ENCODE assay signal across 21 cellular contexts in genomic region chr11:57704932-57705331, GRCh38. TPM values are rescaled to one million over a fixed set of nuclear protein-coding genes. Genes with fewer than 3 reads are reported as not detected.
DNase-seq lines count a peak whose midpoint lies in the region; ATAC-seq, FAIRE-seq and TF ChIP-seq lines count a peak whose summit lies in the region.
"Had no signal": no experiment of that assay in that cellular context is flagged by ENCODE, and none has a peak within 500 bp of the region (broad histone marks: within the 10 kb centered on the region; RNA-seq: fewer than 3 reads in every experiment).

No MANE protein-coding gene starts in this region.

- H3F3A ChIP-seq in PC-3 (ENCODE audit: low read length, unreplicated experiment) (peaks cover 4% of the 10 kb centered on the region), GM23248 (ENCODE audit: insufficient read depth) (peaks cover 42% of the 10 kb centered on the region)

- H3K23me2 ChIP-seq in H1 (ENCODE audit: low read depth, low read length) = no peaks in the 10 kb centered on the region; the same call in 1 of the 2 replicates

- H3K4me2 ChIP-seq in PC-3 (ENCODE audit: low read length) (no peak overlapping the region), H1 (ENCODE audit: insufficient read depth in 1 of 2, low read depth in 2 of 2, low read length in 2 of 2) (no peak overlapping the region), GM23248 (ENCODE audit: unreplicated experiment) (no peak overlapping the region)

- H2AFZ ChIP-seq in PC-3 (ENCODE audit: low read length) (no peak overlapping the region), H1 (ENCODE audit: low read length) (no peak overlapping the region), GM23248 (no peak overlapping the region)

- no peak for TF ChIP-seq RAD21 in H1 (IDR thresholded peaks at IDR 0.05 in 1 of 2, conservative IDR thresholded peaks at IDR 0.05 in 1 of 2; ENCODE audit: low read depth in 2 of 2, low read length in 2 of 2)

- H4K8ac ChIP-seq in H1 (ENCODE audit: extremely low read depth, insufficient read depth, low read length) = 0 out of 2 replicates have a peak overlapping the region, but pooled peaks have one; percentile 11

- no peak overlapping the region for H3K9ac ChIP-seq in PC-3 (ENCODE audit: low read length)
- H3K9ac ChIP-seq in H1 (replicated peaks in 1 of 4; ENCODE audit: extremely low read depth in 1 of 4, low read depth in 3 of 4, low read length in 3 of 4) = no peak overlapping the region
- H3K9ac ChIP-seq in GM23248 = no peak overlapping the region

- H4K20me1 ChIP-seq in PC-3 (ENCODE audit: low read length) = 0 out of 2 replicates have a peak, but pooled peaks cover 3% of the 10 kb centered on the region
- no peaks in the 10 kb centered on the region for H4K20me1 ChIP-seq in H1 (replicated peaks in 1 of 2; ENCODE audit: control insufficient read depth in 1 of 2, insufficient read depth in 2 of 2, low read length in 2 of 2)
- no peaks in the 10 kb centered on the region for H4K20me1 ChIP-seq in GM23248 (ENCODE audit: insufficient read depth)

- no peak overlapping the region for H3K23ac ChIP-seq in H1 (ENCODE audit: insufficient read length)

- CTCF ChIA-PET in activated naive CD4-positive, alpha-beta T cell treated with anti-CD3 and anti-CD28 coated beads for 36 hours (lab: Charles Lee) = interaction anchor here (1.1 kb wide), 1 partner anchor 23 kb away, joined by 3 read pairs; no protein-coding TSS in a partner anchor
- CTCF ChIA-PET in PC-3 (lab: Charles Lee) = no interaction called here
- CTCF ChIA-PET in H1 (lab: Charles Lee; ENCODE audit: partially characterized antibody) = interaction anchor here (1.0 to 1.4 kb wide), 3 partner anchors 326 to 1453 kb away, joined by 3 to 5 read pairs (median 3); no protein-coding TSS in a partner anchor

- intact Hi-C loops in activated naive CD4-positive, alpha-beta T cell treated with anti-CD3 and anti-CD28 coated beads for 36 hours (cut with micrococcal nuclease) = no loop called here
- intact Hi-C loops in PC-3 (cut with micrococcal nuclease) = no loop called here

- FAIRE-seq in H1 (lab: Jason Lieb, UNC) = no peak
- FAIRE-seq: HTR-8/SVneo had no signal

- H3K36me3 ChIP-seq in PC-3 (ENCODE audit: low read depth, low read length) (peaks cover 43% of the 10 kb centered on the region), H1 (ENCODE audit: control insufficient read depth in 2 of 4, insufficient read depth in 4 of 4, low read length in 3 of 4) (peaks cover 13 to 37% (median 26%) of the 10 kb centered on the region in 4 experiments), GM23248 (ENCODE audit: low read depth) (peaks cover 36% of the 10 kb centered on the region)

- no peak overlapping the region for H3K56ac ChIP-seq in H1 (replicated peaks; ENCODE audit: insufficient read length, low read depth, low read length)

- no peak overlapping the region for H2BK12ac ChIP-seq in H1 (ENCODE audit: low read depth, low read length)

- no peak overlapping the region for H4K91ac ChIP-seq in H1 (replicated peaks; ENCODE audit: insufficient read length, low read length)

- in situ Hi-C loops in GM23248 (cut with MboI) = no loop called here

- no peaks in the 10 kb centered on the region for H3K9me3 Mint-ChIP-seq in activated naive CD4-positive, alpha-beta T cell treated with anti-CD3 and anti-CD28 coated beads, Interleukin-2, amount 50 U/mL, for 72 hours
- no peaks in the 10 kb centered on the region for H3K9me3 Mint-ChIP-seq in activated naive CD4-positive, alpha-beta T cell treated with anti-CD3 and anti-CD28 coated beads for 36 hours
- no peaks in the 10 kb centered on the region for H3K9me3 Mint-ChIP-seq in stimulated activated memory B cell treated with anti-CD40 and anti-IgM and Interleukin-4, amounts not matched to agents 10 μg/mL and 1 μg/mL and 100 μg/mL, for 72 hours

- TSS peak; percentile 8 for BruUV-seq in PC-3 (replicated peaks; lab: Mats Ljungman, UMichigan)

- TF ChIP-seq CTCF in PC-3 (conservative IDR thresholded peaks at IDR 0.05; ENCODE audit: low read depth, low read length) = no peak
- TF ChIP-seq CTCF in H1 (IDR thresholded peaks at IDR 0.05; ENCODE audit: control extremely low read depth in 1 of 3, insufficient read depth in 1 of 3, low read depth in 1 of 3, low read length in 3 of 3) = no peak

- no peak overlapping the region for H3K4me3 Mint-ChIP-seq in activated naive CD4-positive, alpha-beta T cell treated with anti-CD3 and anti-CD28 coated beads for 36 hours
- H3K4me3 Mint-ChIP-seq in stimulated activated memory B cell treated with anti-CD40 and anti-IgM and Interleukin-4, amounts not matched to agents 10 μg/mL and 1 μg/mL and 100 μg/mL, for 72 hours = no peak overlapping the region

- TF ChIP-seq EP300 in H1 (IDR thresholded peaks at IDR 0.05; ENCODE audit: borderline replicate concordance in 1 of 2, low read depth in 2 of 2, low read length in 2 of 2) = no peak

- H3K27ac ChIP-seq in PC-3 (ENCODE audit: low read length) (no peak overlapping the region), H1 (ENCODE audit: low read depth, low read length) (no peak overlapping the region), GM23248 (no peak overlapping the region)
- H3K27ac ChIP-seq: HL-60, SJCRH30 had no signal

- H2BK20ac ChIP-seq in H1 (ENCODE audit: low read length) = no peak overlapping the region

- H3K9me3 ChIP-seq in PC-3 (ENCODE audit: low read length) = no peaks in the 10 kb centered on the region
- H3K9me3 ChIP-seq in H1 (ENCODE audit: insufficient read depth in 2 of 2, low read depth in 1 of 2, low read length in 1 of 2) = no peaks in the 10 kb centered on the region
- no peaks in the 10 kb centered on the region for H3K9me3 ChIP-seq in GM23248 (ENCODE audit: low read depth)
- H3K9me3 ChIP-seq: HAP-1, SJCRH30 had no signal

- H3K18ac ChIP-seq in H1 (ENCODE audit: extremely low read depth, low read length) = no peak overlapping the region

- POLR2A ChIA-PET in PC-3 (lab: Charles Lee; ENCODE audit: unreplicated experiment) = interaction anchor here (0.6 kb wide), 1 partner anchor 55 kb away, joined by 16 read pairs; no protein-coding TSS in a partner anchor
- POLR2A ChIA-PET in H1 (lab: Charles Lee; ENCODE audit: partially characterized antibody) = interaction anchor here (0.7 to 2.1 kb wide), 7 partner anchors 10 to 42 kb away, joined by 3 to 9 read pairs (median 4); no protein-coding TSS in a partner anchor

- peaks cover 12% of the 10 kb centered on the region for H3K4me1 Mint-ChIP-seq in activated naive CD4-positive, alpha-beta T cell treated with anti-CD3 and anti-CD28 coated beads for 36 hours (ENCODE audit: low read depth)
- H3K4me1 Mint-ChIP-seq in stimulated activated memory B cell treated with anti-CD40 and anti-IgM and Interleukin-4, amounts not matched to agents 10 μg/mL and 1 μg/mL and 100 μg/mL, for 72 hours = peaks cover 18% of the 10 kb centered on the region

- H3K9me2 ChIP-seq in PC-3 (replicated peaks; ENCODE audit: low read length) = no peaks in the 10 kb centered on the region
- H3K9me2 ChIP-seq in GM23248 (ENCODE audit: insufficient read depth) = no peaks in the 10 kb centered on the region

- WGBS in H1 (ENCODE audit: extremely low coverage in 1 of 2, insufficient coverage in 1 of 2, insufficient read length in 1 of 2, insufficient replicate concordance in 2 of 2, low coverage in 1 of 2, low lambda C conversion rate in 2 of 2, missing lambda C conversion rate in 1 of 2), 2 experiments = 93% methylated on average over 6 of the region's 6 CpGs; no CpG with 5 or more reads in 1 of the 2 experiments
- whole genome bisulfite sequencing in GM23248 (ENCODE audit: low coverage in 1 of 2, low lambda C conversion rate in 2 of 2, missing lambda C conversion rate in 2 of 2), 2 experiments = 80 to 81% methylated on average over 6 of the region's 6 CpGs

- H2BK120ac ChIP-seq in H1 (replicated peaks; ENCODE audit: low read depth, low read length) = no peak overlapping the region

- no peaks in the 10 kb centered on the region for H3K27me3 ChIP-seq in PC-3 (ENCODE audit: low read length)
- H3K27me3 ChIP-seq in H1 (replicated peaks in 1 of 4; ENCODE audit: control insufficient read depth in 3 of 4, extremely low read depth in 1 of 4, insufficient read depth in 3 of 4, low read length in 3 of 4) = no peaks in the 10 kb centered on the region
- H3K27me3 ChIP-seq in GM23248 (replicated peaks; ENCODE audit: insufficient read depth) = no peaks in the 10 kb centered on the region
- H3K27me3 ChIP-seq: SJCRH30 had no signal

- H3K36me3 Mint-ChIP-seq in activated naive CD4-positive, alpha-beta T cell treated with anti-CD3 and anti-CD28 coated beads, Interleukin-2, amount 50 U/mL, for 72 hours = no peaks in the 10 kb centered on the region
- peaks cover 12% of the 10 kb centered on the region for H3K36me3 Mint-ChIP-seq in activated naive CD4-positive, alpha-beta T cell treated with anti-CD3 and anti-CD28 coated beads for 36 hours (ENCODE audit: low read depth)
- H3K36me3 Mint-ChIP-seq in stimulated activated memory B cell treated with anti-CD40 and anti-IgM and Interleukin-4, amounts not matched to agents 10 μg/mL and 1 μg/mL and 100 μg/mL, for 72 hours = peaks cover 41% of the 10 kb centered on the region

- H2BK15ac ChIP-seq in H1 (ENCODE audit: low read length) = no peak overlapping the region

- H3K79me1 ChIP-seq in H1 (ENCODE audit: low read depth, low read length) = no peaks in the 10 kb centered on the region; the same call in 1 of the 2 replicates

- H3K14ac ChIP-seq in H1 (ENCODE audit: insufficient read length) = no peak overlapping the region

- H3K27ac Mint-ChIP-seq in activated naive CD4-positive, alpha-beta T cell treated with anti-CD3 and anti-CD28 coated beads, Interleukin-2, amount 50 U/mL, for 72 hours = peak overlapping the region; percentile 41 to 94
- H3K27ac Mint-ChIP-seq in activated naive CD4-positive, alpha-beta T cell treated with anti-CD3 and anti-CD28 coated beads for 36 hours = no peak overlapping the region
- H3K27ac Mint-ChIP-seq in stimulated activated memory B cell treated with anti-CD40 and anti-IgM and Interleukin-4, amounts not matched to agents 10 μg/mL and 1 μg/mL and 100 μg/mL, for 72 hours = peak overlapping the region; percentile 48

- DNase-seq in activated naive CD4-positive, alpha-beta T cell treated with anti-CD3 and anti-CD28 coated beads, Interleukin-2, amount 50 U/mL, for 72 hours (ENCODE audit: low spot score in 2 of 2) = no peak
- DNase-seq in activated naive CD4-positive, alpha-beta T cell treated with anti-CD3 and anti-CD28 coated beads for 36 hours = no peak
- DNase-seq in PC-3 = no peak
- no peak for DNase-seq in H1 (ENCODE audit: low read depth in 1 of 2, low spot score in 2 of 2)
- DNase-seq in NCI-H146 treated with DMSO at 0.1 percent for 48 hours (lab: John Stamatoyannopoulos, UW; ENCODE audit: unreplicated experiment) = no peak
- DNase-seq in NCI-H524 treated with DMSO at 0.1 percent for 48 hours (lab: John Stamatoyannopoulos, UW) = no peak
- DNase-seq in GM23248 = no peak
- DNase-seq: ACHN, COR-L47, EL, MV-4-11, NCI-H1417, NCI-H1930, NCI-H2171, NCI-H446 treated with DMSO at 0.1 percent for 48 hours, NCI-H748 treated with DMSO at 0.1 percent for 48 hours, SJCRH30 had no signal

- no peaks in the 10 kb centered on the region for H3K4me1 ChIP-seq in PC-3 (ENCODE audit: insufficient read depth, low read length)
- no peaks in the 10 kb centered on the region for H3K4me1 ChIP-seq in H1 (replicated peaks in 1 of 4; ENCODE audit: control insufficient read depth in 3 of 4, insufficient read depth in 4 of 4, low read length in 3 of 4)
- H3K4me1 ChIP-seq in GM23248 (ENCODE audit: insufficient read depth) = no peaks in the 10 kb centered on the region
- H3K4me1 ChIP-seq: SJCRH30 had no signal

- TF ChIP-seq POLR2A in H1 (IDR thresholded peaks at IDR 0.05; ENCODE audit: control extremely low read depth in 1 of 2, low read depth in 2 of 2, low read length in 2 of 2) = no peak

- no peak for ATAC-seq in activated naive CD4-positive, alpha-beta T cell treated with anti-CD3 and anti-CD28 coated beads, Interleukin-2, amount 50 U/mL, for 72 hours
- no peak for ATAC-seq in PC-3
- ATAC-seq in stimulated activated memory B cell treated with anti-CD40 and anti-IgM and Interleukin-4, amounts not matched to agents 10 μg/mL and 1 μg/mL and 100 μg/mL, for 72 hours = no peak

- peaks cover 26% of the 10 kb centered on the region for H3K79me2 ChIP-seq in PC-3 (ENCODE audit: low read length)
- 0 out of 4 replicates have a peak, but pooled peaks cover 0 to 3% of the 10 kb centered on the region in 2 experiments for H3K79me2 ChIP-seq in H1 (ENCODE audit: control insufficient read depth in 1 of 2, insufficient read depth in 2 of 2, low read length in 2 of 2)
- peaks cover 58% of the 10 kb centered on the region for H3K79me2 ChIP-seq in GM23248 (ENCODE audit: insufficient read depth)

- H3K4me3 ChIP-seq in PC-3 (ENCODE audit: low read length) (no peak overlapping the region), H1 (ENCODE audit: extremely low read depth in 1 of 4, insufficient read depth in 2 of 4, low read depth in 3 of 4, low read length in 4 of 4) (no peak overlapping the region), GM23248 (no peak overlapping the region)
- H3K4me3 ChIP-seq: HAP-1, SJCRH30 had no signal

- no peak overlapping the region for H3K4ac ChIP-seq in H1 (replicated peaks; ENCODE audit: insufficient read length, low read depth, low read length)

- no peak overlapping the region for H2AK5ac ChIP-seq in H1 (ENCODE audit: low read depth, low read length)

- no peaks in the 10 kb centered on the region for H3K27me3 Mint-ChIP-seq in activated naive CD4-positive, alpha-beta T cell treated with anti-CD3 and anti-CD28 coated beads for 36 hours (ENCODE audit: low read depth)
- no peaks in the 10 kb centered on the region for H3K27me3 Mint-ChIP-seq in stimulated activated memory B cell treated with anti-CD40 and anti-IgM and Interleukin-4, amounts not matched to agents 10 μg/mL and 1 μg/mL and 100 μg/mL, for 72 hours

- no peak overlapping the region for H4K5ac ChIP-seq in H1 (ENCODE audit: insufficient read length, low read depth, low read length)

- no peak overlapping the region for H2BK5ac ChIP-seq in H1 (ENCODE audit: low read depth, low read length)

RNA-seq across cellular contexts. Expression of gene MED19, which starts 7.1 kb away (rescaled TPM):
- 10 to 100 TPM; 10.6 to 11.2 TPM for total RNA-seq in activated naive CD4-positive, alpha-beta T cell treated with anti-CD3 and anti-CD28 coated beads, Interleukin-2, amount 50 U/mL, for 72 hours
- 1 to 10 TPM; 8.2 to 9.0 TPM for total RNA-seq in activated naive CD4-positive, alpha-beta T cell treated with anti-CD3 and anti-CD28 coated beads for 36 hours
- total RNA-seq in PC-3 (2014; rRNA removed) = 41.8 and 42.3 TPM in 2 replicates
- 19.4 and 20.5 TPM in 2 replicates for total RNA-seq in H1 (2021; fragmentation: NEBNext Ultra II Directional; extraction: Animal tissue kit (Norgen Biotek cat#: 25700))
- polyA plus RNA-seq in H1 (2011; rRNA removed) (35.4 and 49.3 TPM in 2 replicates), GM23248 (2016; fragmentation: Nextera tagmentation; extraction: Ambion mirVana) (37.1 and 39.6 TPM in 2 replicates)
- polyA plus RNA-seq in H1 (2011; cell fraction: cytosol; rRNA removed) = 25.1 TPM
- polyA plus RNA-seq in H1 (2011; cell fraction: nucleus; rRNA removed) = 15.8 TPM
- 15.3 to 18.0 TPM (median 16.8 TPM) in 4 replicates for polyA plus RNA-seq in H1 (2012, experiment 1 of 2)
- 23.2 TPM for polyA plus RNA-seq in H1 (2012, experiment 2 of 2)
- polyA plus RNA-seq in H1 (2013, experiment 1 of 2) = 33.4 TPM
- polyA plus RNA-seq in H1 (2013, experiment 2 of 2) = 30.4 TPM
- polyA minus RNA-seq in H1 (2011; rRNA and poly(A)+ RNA removed) = 7.3 and 8.2 TPM in 2 replicates
- 4.3 TPM for polyA minus RNA-seq in H1 (2011; cell fraction: cytosol; rRNA and poly(A)+ RNA removed)
- 10.6 TPM for polyA minus RNA-seq in H1 (2011; cell fraction: nucleus; rRNA and poly(A)+ RNA removed)
- 17.7 and 33.4 TPM in 2 replicates for total RNA-seq in GM23248 (2014; rRNA removed; shearing (Covaris generic))

RNA-seq across cellular contexts. Expression of gene TMX2, which starts 7.5 kb away (rescaled TPM):
- 10 to 100 TPM; 51.1 to 52.7 TPM for total RNA-seq in activated naive CD4-positive, alpha-beta T cell treated with anti-CD3 and anti-CD28 coated beads, Interleukin-2, amount 50 U/mL, for 72 hours
- 10 to 100 TPM; 49.8 to 54.7 TPM for total RNA-seq in activated naive CD4-positive, alpha-beta T cell treated with anti-CD3 and anti-CD28 coated beads for 36 hours
- 228 and 241 TPM in 2 replicates for total RNA-seq in PC-3 (2014; rRNA removed)
- total RNA-seq in H1 (2021; fragmentation: NEBNext Ultra II Directional; extraction: Animal tissue kit (Norgen Biotek cat#: 25700)) = 100.0 and 104 TPM in 2 replicates
- 65.3 and 70.4 TPM in 2 replicates for polyA plus RNA-seq in H1 (2011; rRNA removed)
- polyA plus RNA-seq in H1 (2011; cell fraction: cytosol; rRNA removed) = 79.7 TPM
- polyA plus RNA-seq in H1 (2011; cell fraction: nucleus; rRNA removed) = 117 TPM
- polyA plus RNA-seq in H1 (2012, experiment 1 of 2) = 93.1 to 113 TPM (median 98.2 TPM) in 4 replicates
- 105 TPM for polyA plus RNA-seq in H1 (2012, experiment 2 of 2)
- polyA plus RNA-seq in H1 (2013, experiment 1 of 2) = 147 TPM
- polyA plus RNA-seq in H1 (2013, experiment 2 of 2) = 167 TPM
- 155 and 165 TPM in 2 replicates for polyA minus RNA-seq in H1 (2011; rRNA and poly(A)+ RNA removed)
- polyA minus RNA-seq in H1 (2011; cell fraction: cytosol; rRNA and poly(A)+ RNA removed) = 69.8 TPM
- 65.3 TPM for polyA minus RNA-seq in H1 (2011; cell fraction: nucleus; rRNA and poly(A)+ RNA removed)
- 68.5 and 88.1 TPM in 2 replicates for total RNA-seq in GM23248 (2014; rRNA removed; shearing (Covaris generic))
- 101 and 105 TPM in 2 replicates for polyA plus RNA-seq in GM23248 (2016; fragmentation: Nextera tagmentation; extraction: Ambion mirVana)

RNA-seq across cellular contexts. Expression of gene SELENOH, which starts 36.4 kb away (rescaled TPM):
- 100 to 1,000 TPM; 156 to 237 TPM for total RNA-seq in activated naive CD4-positive, alpha-beta T cell treated with anti-CD3 and anti-CD28 coated beads, Interleukin-2, amount 50 U/mL, for 72 hours
- total RNA-seq in activated naive CD4-positive, alpha-beta T cell treated with anti-CD3 and anti-CD28 coated beads for 36 hours = 100 to 1,000 TPM; 249 to 282 TPM
- 306 and 353 TPM in 2 replicates for total RNA-seq in PC-3 (2014; rRNA removed)
- total RNA-seq in H1 (2021; fragmentation: NEBNext Ultra II Directional; extraction: Animal tissue kit (Norgen Biotek cat#: 25700)) = 242 and 243 TPM in 2 replicates
- polyA plus RNA-seq in H1 (2011; rRNA removed) (264 and 326 TPM in 2 replicates), GM23248 (2016; fragmentation: Nextera tagmentation; extraction: Ambion mirVana) (181 and 184 TPM in 2 replicates)
- 291 TPM for polyA plus RNA-seq in H1 (2011; cell fraction: cytosol; rRNA removed)
- 115 TPM for polyA plus RNA-seq in H1 (2011; cell fraction: nucleus; rRNA removed)
- 203 to 240 TPM (median 210 TPM) in 4 replicates for polyA plus RNA-seq in H1 (2012, experiment 1 of 2)
- polyA plus RNA-seq in H1 (2012, experiment 2 of 2) = 474 TPM
- 350 TPM for polyA plus RNA-seq in H1 (2013, experiment 1 of 2)
- polyA plus RNA-seq in H1 (2013, experiment 2 of 2) = 357 TPM
- 11.8 and 12.3 TPM in 2 replicates for polyA minus RNA-seq in H1 (2011; rRNA and poly(A)+ RNA removed)
- polyA minus RNA-seq in H1 (2011; cell fraction: cytosol; rRNA and poly(A)+ RNA removed) = 44.0 TPM
- polyA minus RNA-seq in H1 (2011; cell fraction: nucleus; rRNA and poly(A)+ RNA removed) = 61.7 TPM
- 96.6 and 123 TPM in 2 replicates for total RNA-seq in GM23248 (2014; rRNA removed; shearing (Covaris generic))

RNA-seq across cellular contexts. Expression of gene ZDHHC5, which starts 37.0 kb away (rescaled TPM):
- 10 to 100 TPM; 49.5 to 59.6 TPM for total RNA-seq in activated naive CD4-positive, alpha-beta T cell treated with anti-CD3 and anti-CD28 coated beads, Interleukin-2, amount 50 U/mL, for 72 hours
- 10 to 100 TPM; 38.5 to 46.6 TPM for total RNA-seq in activated naive CD4-positive, alpha-beta T cell treated with anti-CD3 and anti-CD28 coated beads for 36 hours
- 86.7 and 102 TPM in 2 replicates for total RNA-seq in PC-3 (2014; rRNA removed)
- total RNA-seq in H1 (2021; fragmentation: NEBNext Ultra II Directional; extraction: Animal tissue kit (Norgen Biotek cat#: 25700)) = 54.8 and 56.3 TPM in 2 replicates
- 36.1 and 40.0 TPM in 2 replicates for polyA plus RNA-seq in H1 (2011; rRNA removed)
- 43.3 TPM for polyA plus RNA-seq in H1 (2011; cell fraction: cytosol; rRNA removed)
- 53.0 TPM for polyA plus RNA-seq in H1 (2011; cell fraction: nucleus; rRNA removed)
- 30.3 to 43.2 TPM (median 37.2 TPM) in 4 replicates for polyA plus RNA-seq in H1 (2012, experiment 1 of 2)
- 29.7 TPM for polyA plus RNA-seq in H1 (2012, experiment 2 of 2)
- 43.4 TPM for polyA plus RNA-seq in H1 (2013, experiment 1 of 2)
- 48.7 TPM for polyA plus RNA-seq in H1 (2013, experiment 2 of 2)
- polyA minus RNA-seq in H1 (2011; rRNA and poly(A)+ RNA removed) = 84.0 and 88.8 TPM in 2 replicates
- 31.1 TPM for polyA minus RNA-seq in H1 (2011; cell fraction: cytosol; rRNA and poly(A)+ RNA removed)
- 34.7 TPM for polyA minus RNA-seq in H1 (2011; cell fraction: nucleus; rRNA and poly(A)+ RNA removed)
- 43.6 and 52.5 TPM in 2 replicates for total RNA-seq in GM23248 (2014; rRNA removed; shearing (Covaris generic))
- 35.8 and 36.7 TPM in 2 replicates for polyA plus RNA-seq in GM23248 (2016; fragmentation: Nextera tagmentation; extraction: Ambion mirVana)

RNA-seq across cellular contexts. Expression of gene BTBD18, which starts 46.7 kb away (rescaled TPM):
- total RNA-seq in activated naive CD4-positive, alpha-beta T cell treated with anti-CD3 and anti-CD28 coated beads, Interleukin-2, amount 50 U/mL, for 72 hours = not detected
- not detected for total RNA-seq in activated naive CD4-positive, alpha-beta T cell treated with anti-CD3 and anti-CD28 coated beads for 36 hours
- total RNA-seq in PC-3 (2014; rRNA removed) = not detected in 2 replicates
- total RNA-seq in H1 (2021; fragmentation: NEBNext Ultra II Directional; extraction: Animal tissue kit (Norgen Biotek cat#: 25700)) = not detected in 2 replicates
- polyA plus RNA-seq in H1 (2011; rRNA removed) (0.03 TPM in 2 replicates), GM23248 (2016; fragmentation: Nextera tagmentation; extraction: Ambion mirVana) (0.10 TPM in 1 of 2 replicates, not detected in the other)
- 0.03 TPM for polyA plus RNA-seq in H1 (2011; cell fraction: cytosol; rRNA removed)
- polyA plus RNA-seq in H1 (2011; cell fraction: nucleus; rRNA removed) = 0.07 TPM
- 0.10 to 0.19 TPM (median 0.14 TPM) in 4 replicates for polyA plus RNA-seq in H1 (2012, experiment 1 of 2)
- polyA plus RNA-seq in H1 (2012, experiment 2 of 2) = not detected
- polyA plus RNA-seq in H1 (2013, experiment 1 of 2) = 0.02 TPM
- 0.02 TPM for polyA plus RNA-seq in H1 (2013, experiment 2 of 2)
- polyA minus RNA-seq in H1 (2011; rRNA and poly(A)+ RNA removed) = 0.16 TPM in 1 of 2 replicates, not detected in the other
- polyA minus RNA-seq in H1 (2011; cell fraction: cytosol; rRNA and poly(A)+ RNA removed) = not detected
- polyA minus RNA-seq in H1 (2011; cell fraction: nucleus; rRNA and poly(A)+ RNA removed) = not detected
- not detected in 2 replicates for total RNA-seq in GM23248 (2014; rRNA removed; shearing (Covaris generic))
